Comparison of ENCODE assay signal across 8 cellular contexts in genomic region chr1:228457396-228458176, GRCh38. TPM values are rescaled to one million over a fixed set of nuclear protein-coding genes. Genes with fewer than 3 reads are reported as not detected.
DNase-seq lines count a peak whose midpoint lies in the region; ATAC-seq and TF ChIP-seq lines count a peak whose summit lies in the region.

No MANE protein-coding gene starts in this region.

- H3K27ac ChIP-seq in IMR-90 (ENCODE audit: insufficient read depth, low read length) (peak overlapping the region; percentile 50), neural cell (ENCODE audit: low read length) (peak overlapping the region; percentile 92)

- no peaks in the 10 kb centered on the region for H3K9me1 ChIP-seq in IMR-90 (ENCODE audit: insufficient read depth, low read length)

- peaks cover 11 to 22% of the 10 kb centered on the region in 2 experiments for H3K79me1 ChIP-seq in IMR-90 (ENCODE audit: low read depth in 1 of 2, low read length in 2 of 2)

- no peak overlapping the region for H4K5ac ChIP-seq in IMR-90 (ENCODE audit: low read depth, low read length)

- WGBS in IMR-90 (ENCODE audit: extremely low coverage in 2 of 2, insufficient read length in 1 of 2), 2 experiments, result 1% methylated on average over 39 of the region's 74 CpGs; no CpG with 5 or more reads in 1 of the 2 experiments

- no peak overlapping the region for H4K91ac ChIP-seq in IMR-90 (ENCODE audit: insufficient read depth, low read depth, low read length)

- peaks cover 3% of the 10 kb centered on the region for H4K20me1 ChIP-seq in IMR-90 (ENCODE audit: insufficient read depth, low read length)
- H4K20me1 ChIP-seq in neural cell (ENCODE audit: insufficient read depth), result no peaks in the 10 kb centered on the region

- peak overlapping the region; percentile 85 to 98 for H3K4me3 Mint-ChIP-seq in stimulated activated naive CD8-positive, alpha-beta T cell treated with anti-CD3 and anti-CD28 coated beads, Interleukin-15, amount 100 ng/mL, for 72 hours

- H3K9ac ChIP-seq in IMR-90 (ENCODE audit: low read depth, low read length) (peak overlapping the region; percentile 84), neural cell (ENCODE audit: low read length) (peak overlapping the region; percentile 85)

- peak overlapping the region in 1 of 2 experiments; percentile 23; a peak in 1 of 4 replicates for H4K8ac ChIP-seq in IMR-90 (ENCODE audit: low read depth in 2 of 2, low read length in 2 of 2)

- 0 out of 2 replicates have a peak, but pooled peaks cover 2% of the 10 kb centered on the region for H3K4me1 ChIP-seq in IMR-90 (ENCODE audit: control insufficient read depth, insufficient read depth, low read length)

- TF ChIP-seq CTCF in IMR-90 (conservative IDR thresholded peaks at IDR 0.05; ENCODE audit: low read depth, low read length) (peak; percentile 49), neural cell (IDR thresholded peaks at IDR 0.05; ENCODE audit: poor library complexity, severe bottlenecking) (peak; percentile 69)

- dilution Hi-C loops in IMR-90 (cut with HindIII; ENCODE audit: low sequenced_read_pairs, unreplicated experiment), result no loop called here

- no peaks in the 10 kb centered on the region for H3K27me3 ChIP-seq in IMR-90 (ENCODE audit: control insufficient read depth, insufficient read depth, low read length)
- H3K27me3 ChIP-seq in neural cell (ENCODE audit: insufficient read depth, low read depth, low read length), result no peaks in the 10 kb centered on the region

- no peaks in the 10 kb centered on the region for H3K9me3 Mint-ChIP-seq in stimulated activated naive CD8-positive, alpha-beta T cell treated with anti-CD3 and anti-CD28 coated beads, Interleukin-15, amount 100 ng/mL, for 72 hours

- no peak overlapping the region for H3K18ac ChIP-seq in IMR-90 (ENCODE audit: low read depth, low read length)

- no TSS peak for BruUV-seq in IMR-90 (replicated peaks; lab: Mats Ljungman, UMichigan)

- CTCF ChIA-PET in IMR-90 (lab: Yijun Ruan, JAX), result interaction anchor here (1.0 kb wide), 1 partner anchor 44 kb away, joined by 3 read pairs; no protein-coding TSS in a partner anchor

- peaks cover 48% of the 10 kb centered on the region for H3K79me2 ChIP-seq in neural cell (replicated peaks; ENCODE audit: insufficient read depth, low read length)

- H2BK5ac ChIP-seq in IMR-90 (ENCODE audit: low read depth, low read length, poor library complexity, severe bottlenecking), result peak overlapping the region; percentile 26

- ATAC-seq in GM21576 (IDR thresholded peaks at IDR 0.05; ENCODE audit: unreplicated experiment), result peak; percentile 86
- ATAC-seq in IMR-90 (ENCODE audit: low read depth), result peak; percentile 92
- ATAC-seq in stimulated activated naive CD8-positive, alpha-beta T cell treated with anti-CD3 and anti-CD28 coated beads, Interleukin-15, amount 100 ng/mL, for 72 hours, result peak; percentile 89

- H3K27me3 Mint-ChIP-seq in stimulated activated naive CD8-positive, alpha-beta T cell treated with anti-CD3 and anti-CD28 coated beads, Interleukin-15, amount 100 ng/mL, for 72 hours, result peaks cover 20% of the 10 kb centered on the region

- TF ChIP-seq RAD21 in IMR-90 (IDR thresholded peaks at IDR 0.05; ENCODE audit: low read length), result no peak; the same call in 1 of the 2 replicates
- TF ChIP-seq RAD21 in neural cell (conservative IDR thresholded peaks at IDR 0.05), result no peak

- H3F3A ChIP-seq in neural cell (ENCODE audit: insufficient read depth, low read length, poor library complexity, severe bottlenecking), result no peaks in the 10 kb centered on the region

- POLR2A ChIA-PET in IMR-90 (lab: Charles Lee; ENCODE audit: unreplicated experiment), result interaction anchor here (0.6 to 1.4 kb wide), 2 partner anchors 29 to 255 kb away, joined by 3 to 5 read pairs; no protein-coding TSS in a partner anchor

- H2BK15ac ChIP-seq in IMR-90 (ENCODE audit: low read depth, low read length), result no peak overlapping the region

- no peaks in the 10 kb centered on the region for H3K36me3 ChIP-seq in IMR-90 (ENCODE audit: control insufficient read depth, insufficient read depth, low read length)
- H3K36me3 ChIP-seq in neural cell (ENCODE audit: insufficient read depth, low read length), result no peaks in the 10 kb centered on the region

- no peak overlapping the region for H2BK20ac ChIP-seq in IMR-90 (ENCODE audit: low read depth, low read length)

- TF ChIP-seq POLR2A in IMR-90 (IDR thresholded peaks at IDR 0.05; ENCODE audit: low read depth, low read length), result peak; percentile 96

- intact Hi-C loops in IMR-90 (cut with micrococcal nuclease), result loop anchor here (1.0 to 5.0 kb wide), 5 partner anchors 50 to 327 kb away; no protein-coding TSS in a partner anchor

- TF ChIP-seq EP300 in neural cell (conservative IDR thresholded peaks at IDR 0.05; ENCODE audit: poor library complexity, severe bottlenecking), result peak; percentile 59

- peak overlapping the region; percentile 13; the same call in 1 of the 2 replicates for H3K23ac ChIP-seq in IMR-90 (ENCODE audit: low read depth, low read length)

- peak; percentile 99 for DNase-seq in DMS53 (lab: John Stamatoyannopoulos, UW)
- DNase-seq in IMR-90, result peak; percentile 99
- DNase-seq in RPMI7951 (ENCODE audit: low read depth), result peak; percentile 98
- peak; percentile 75 for DNase-seq in activated effector memory CD4-positive, alpha-beta T cell treated with Interleukin-2 at 50 U/mL for 16 hours
- DNase-seq in fibroblast of the conjunctiva (ENCODE audit: low read depth), result peak; percentile 98
- peak; percentile 92 to 93 for DNase-seq in stimulated activated naive CD8-positive, alpha-beta T cell treated with anti-CD3 and anti-CD28 coated beads, Interleukin-15, amount 100 ng/mL, for 72 hours

- H3K56ac ChIP-seq in IMR-90 (ENCODE audit: extremely low read depth, insufficient read depth, low read length), result no peak overlapping the region

- H3K4me1 Mint-ChIP-seq in stimulated activated naive CD8-positive, alpha-beta T cell treated with anti-CD3 and anti-CD28 coated beads, Interleukin-15, amount 100 ng/mL, for 72 hours, result peaks cover 58% of the 10 kb centered on the region

- H2BK120ac ChIP-seq in IMR-90 (ENCODE audit: low read depth, low read length), result no peak overlapping the region

- H3K9me2 ChIP-seq in neural cell (ENCODE audit: insufficient read depth, low read length), result no peaks in the 10 kb centered on the region

- H3K27ac Mint-ChIP-seq in stimulated activated naive CD8-positive, alpha-beta T cell treated with anti-CD3 and anti-CD28 coated beads, Interleukin-15, amount 100 ng/mL, for 72 hours, result peak overlapping the region; percentile 98 to 99

- in situ Hi-C loops in IMR-90 (cut with MboI; ENCODE audit: low sequenced_read_pairs), result no loop called here

- H3K4me3 ChIP-seq in IMR-90 (ENCODE audit: insufficient read depth, low read depth, low read length) (peak overlapping the region; percentile 50), neural cell (ENCODE audit: low read length) (peak overlapping the region; percentile 78)

- H2AK5ac ChIP-seq in IMR-90 (ENCODE audit: low read depth, low read length), result no peak overlapping the region

- 0 out of 2 replicates have a peak overlapping the region, but pooled peaks have one; percentile 28 for H3K14ac ChIP-seq in IMR-90 (replicated peaks; ENCODE audit: low read depth, low read length)

- peak overlapping the region; percentile 1; the same call in 1 of the 2 replicates for H3K4ac ChIP-seq in IMR-90 (ENCODE audit: low read depth, low read length)

- H2AFZ ChIP-seq in IMR-90 (replicated peaks; ENCODE audit: low read length, poor library complexity) (peak overlapping the region; percentile 97), neural cell (ENCODE audit: low read depth, low read length) (no peak overlapping the region)

- H3K4me2 ChIP-seq in IMR-90 (ENCODE audit: low read depth, low read length), result peak overlapping the region; percentile 99
- peak overlapping the region; percentile 97 for H3K4me2 ChIP-seq in neural cell (ENCODE audit: low read length)

- H3K9me3 ChIP-seq in IMR-90 (ENCODE audit: control insufficient read depth, insufficient read depth, low read length) (no peaks in the 10 kb centered on the region), neural cell (ENCODE audit: low read length) (no peaks in the 10 kb centered on the region)

- peak overlapping the region; percentile 0 for H2AK9ac ChIP-seq in IMR-90 (replicated peaks; ENCODE audit: low read depth, low read length, poor library complexity)

TF ChIP-seq in IMR-90, 13 proteins besides CTCF, POLR2A, EP300 and RAD21 (continues in another document):
- TF ChIP-seq MXI1 (IDR thresholded peaks at IDR 0.05; ENCODE audit: borderline replicate concordance, low read depth, low read length), result peak; percentile 74
- peak; percentile 17; the same call in 1 of the 2 replicates for TF ChIP-seq FOS (IDR thresholded peaks at IDR 0.05; ENCODE audit: low read depth, low read length)

TF ChIP-seq in neural cell, 6 proteins besides CTCF, POLR2A, EP300 and RAD21 (continues in another document):
- TF ChIP-seq TAF1 (IDR thresholded peaks at IDR 0.05; ENCODE audit: low read depth) (peak; percentile 38), EZH2 (IDR thresholded peaks at IDR 0.05; ENCODE audit: borderline replicate concordance, insufficient read depth, low read length, poor library complexity, severe bottlenecking) (no peak), SMC3 (conservative IDR thresholded peaks at IDR 0.05; ENCODE audit: poor library complexity) (no peak)

RNA-seq across cellular contexts. Expression of gene RNF187, which starts 29.6 kb away (rescaled TPM):
- 13.6 and 14.0 TPM in 2 replicates for total RNA-seq in IMR-90 (2012; rRNA removed)
- polyA plus RNA-seq in IMR-90 (2012; rRNA removed), result 55.4 and 60.2 TPM in 2 replicates
- polyA plus RNA-seq in IMR-90 (2012; cell fraction: cytosol; rRNA removed), result 66.0 and 74.1 TPM in 2 replicates
- polyA plus RNA-seq in IMR-90 (2012; cell fraction: nucleus; rRNA removed; ENCODE audit: low replicate concordance), result 23.7 and 33.7 TPM in 2 replicates
- 30.5 and 49.1 TPM in 2 replicates for total RNA-seq in RPMI7951 (2014; rRNA removed; shearing (Covaris generic))
- polyA plus RNA-seq in neural cell, result 73.6 and 83.2 TPM in 2 replicates
- polyA minus RNA-seq in neural cell, result 49.4 and 61.4 TPM in 2 replicates

RNA-seq across cellular contexts. Expression of gene TRIM17, which starts 40.9 kb away (rescaled TPM):
- not detected in 2 replicates for total RNA-seq in IMR-90 (2012; rRNA removed)
- 0.26 and 0.39 TPM in 2 replicates for polyA plus RNA-seq in IMR-90 (2012; rRNA removed)
- polyA plus RNA-seq in IMR-90 (2012; cell fraction: cytosol; rRNA removed), result 0.06 and 0.11 TPM in 2 replicates
- 2.9 and 3.3 TPM in 2 replicates for polyA plus RNA-seq in IMR-90 (2012; cell fraction: nucleus; rRNA removed; ENCODE audit: low replicate concordance)
- not detected in 2 replicates for total RNA-seq in RPMI7951 (2014; rRNA removed; shearing (Covaris generic))
- polyA plus RNA-seq in neural cell, result 0.14 TPM in 1 of 2 replicates, not detected in the other
- polyA minus RNA-seq in neural cell, result 0.49 TPM in 1 of 2 replicates, not detected in the other

RNA-seq across cellular contexts. Expression of gene TRIM11, which starts 51.0 kb away (rescaled TPM):
- total RNA-seq in IMR-90 (2012; rRNA removed), result 6.8 and 7.2 TPM in 2 replicates
- polyA plus RNA-seq in IMR-90 (2012; rRNA removed), result 15.1 and 16.2 TPM in 2 replicates
- polyA plus RNA-seq in IMR-90 (2012; cell fraction: cytosol; rRNA removed), result 14.7 and 18.5 TPM in 2 replicates
- polyA plus RNA-seq in IMR-90 (2012; cell fraction: nucleus; rRNA removed; ENCODE audit: low replicate concordance), result 28.2 and 54.2 TPM in 2 replicates
- total RNA-seq in RPMI7951 (2014; rRNA removed; shearing (Covaris generic)), result 9.3 and 11.6 TPM in 2 replicates
- polyA plus RNA-seq in neural cell, result 25.1 and 28.5 TPM in 2 replicates
- 34.5 and 38.5 TPM in 2 replicates for polyA minus RNA-seq in neural cell

Comparison
In these comparisons a context has a peak if more than half of its experiments do, and no peak if none do; other contexts are left out.
1. Peak in every context shown above with its lines: DNase-seq, ATAC-seq, H3K4me3 ChIP-seq and H3K27ac ChIP-seq.